In the genomic region with DNA sequence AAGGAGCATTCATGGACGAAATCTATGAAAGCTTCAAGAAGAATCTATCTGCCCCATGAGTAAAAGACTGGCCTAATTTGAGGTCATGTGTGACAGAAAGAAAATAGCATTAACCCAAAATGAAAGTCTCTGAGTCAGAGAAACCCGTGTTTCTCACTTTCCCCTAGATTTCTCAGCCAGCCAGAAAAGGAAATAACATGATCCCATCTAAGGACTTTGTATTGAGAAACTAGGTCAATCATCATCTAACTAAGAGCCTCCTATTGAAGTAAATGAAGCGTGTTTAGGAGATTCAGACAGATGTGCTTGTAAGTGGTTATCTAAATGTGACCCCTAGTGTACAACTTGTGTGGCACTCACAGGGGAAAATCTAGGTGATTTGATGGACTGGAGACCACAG, we compare ENCODE assay signal across 11 cellular contexts.
DNase-seq lines count a peak whose midpoint lies in the region; ATAC-seq and TF ChIP-seq lines count a peak whose summit lies in the region.
"Had no signal": no experiment of that assay in that cellular context is flagged by ENCODE, and none has a peak within 500 bp of the region (broad histone marks: within the 10 kb centered on the region; RNA-seq: fewer than 3 reads in every experiment).

No MANE protein-coding gene starts in this region.

- H3K9me3 ChIP-seq in endodermal cell (ENCODE audit: control insufficient read depth, low read length) = no peaks in the 10 kb centered on the region

- TF ChIP-seq CTCF in natural killer cell (IDR thresholded peaks at IDR 0.05) (no peak), endodermal cell (conservative IDR thresholded peaks at IDR 0.05) (peak; percentile 22)

- ATAC-seq in natural killer cell (peak in 2 of 3 donors; percentile 26 to 44), HG03066 (IDR thresholded peaks at IDR 0.05; ENCODE audit: low read depth, unreplicated experiment) (peak; percentile 91)
- ATAC-seq in natural killer cell treated with Interleukin-12 subunit alpha and Interleukin-12 subunit beta and Interleukin-15 and Interleukin-18, amount 100 ng/mL, for 72 hours = no peak

- no peaks in the 10 kb centered on the region for H3K4me1 ChIP-seq in endodermal cell (ENCODE audit: control insufficient read depth, insufficient read depth, low read length)

- H3K27ac ChIP-seq in endodermal cell (ENCODE audit: low read depth, low read length) = no peak overlapping the region
- H3K27ac ChIP-seq: hepatocyte had no signal

- intact Hi-C loops in natural killer cell (cut with micrococcal nuclease) = no loop called here

- DNase-seq in natural killer cell (no peak), endodermal cell (no peak), NCI-H146 (lab: John Stamatoyannopoulos, UW) (no peak), erythroblast (lab: John Stamatoyannopoulos, UW) (no peak)
- DNase-seq in natural killer cell treated with Interleukin-12 subunit alpha and Interleukin-12 subunit beta and Interleukin-15 and Interleukin-18, amount 100 ng/mL, for 72 hours (ENCODE audit: low spot score) = no peak
- DNase-seq in NK-92 treated with Interleukin-12 subunit alpha and Interleukin-12 subunit beta, amount 100 ng/mL, for 24 hours (lab: John Stamatoyannopoulos, UW) = no peak
- DNase-seq in activated effector memory CD4-positive, alpha-beta T cell treated with anti-CD3 and anti-CD28 coated beads, Interleukin-2, amount 50 U/mL, for 16 hours = no peak
- DNase-seq: NCI-H1092, SIG-M5 had no signal

- H3K27ac Mint-ChIP-seq in natural killer cell = no peak overlapping the region
- H3K27ac Mint-ChIP-seq in natural killer cell treated with Interleukin-12 subunit alpha and Interleukin-12 subunit beta and Interleukin-15 and Interleukin-18, amount 100 ng/mL, for 72 hours = no peak overlapping the region
- no peak overlapping the region for H3K27ac Mint-ChIP-seq in endodermal cell

- H3K4me3 ChIP-seq in endodermal cell (ENCODE audit: low read length) = no peak overlapping the region
- H3K4me3 ChIP-seq: hepatocyte had no signal

- no peaks in the 10 kb centered on the region for H3K27me3 ChIP-seq in endodermal cell (ENCODE audit: control insufficient read depth, insufficient read depth, low read length, poor library complexity, severe bottlenecking)
- H3K27me3 ChIP-seq: hepatocyte had no signal

- H3K36me3 Mint-ChIP-seq in natural killer cell (no peaks in the 10 kb centered on the region), endodermal cell (ENCODE audit: low read depth) (peaks cover 1% of the 10 kb centered on the region)
- no peaks in the 10 kb centered on the region for H3K36me3 Mint-ChIP-seq in natural killer cell treated with Interleukin-12 subunit alpha and Interleukin-12 subunit beta and Interleukin-15 and Interleukin-18, amount 100 ng/mL, for 72 hours

- no peaks in the 10 kb centered on the region for H3K36me3 ChIP-seq in endodermal cell (ENCODE audit: control insufficient read depth, insufficient read depth, low read length)

- H3K4me1 Mint-ChIP-seq in natural killer cell = peaks cover 0 to 7% of the 10 kb centered on the region in 2 donors
- H3K4me1 Mint-ChIP-seq in natural killer cell treated with Interleukin-12 subunit alpha and Interleukin-12 subunit beta and Interleukin-15 and Interleukin-18, amount 100 ng/mL, for 72 hours (ENCODE audit: low read depth in 2 of 2) = peaks cover 0 to 5% of the 10 kb centered on the region in 2 donors
- H3K4me1 Mint-ChIP-seq in endodermal cell = peaks cover 3% of the 10 kb centered on the region

- WGBS in endodermal cell (ENCODE audit: insufficient coverage in 1 of 2, insufficient read length in 1 of 2), 2 experiments = 83 to 85% methylated on average over 3 of the region's 3 CpGs

- H3K4me3 Mint-ChIP-seq in natural killer cell (no peak overlapping the region), endodermal cell (no peak overlapping the region)
- no peak overlapping the region for H3K4me3 Mint-ChIP-seq in natural killer cell treated with Interleukin-12 subunit alpha and Interleukin-12 subunit beta and Interleukin-15 and Interleukin-18, amount 100 ng/mL, for 72 hours

- no peak overlapping the region for H3K9ac ChIP-seq in endodermal cell (ENCODE audit: extremely low read depth, low read length, poor library complexity, severe bottlenecking)

- peaks cover 0 to 3% of the 10 kb centered on the region in 2 donors for H3K27me3 Mint-ChIP-seq in natural killer cell (ENCODE audit: low read depth in 2 of 2)
- peaks cover 4 to 15% of the 10 kb centered on the region in 2 donors for H3K27me3 Mint-ChIP-seq in natural killer cell treated with Interleukin-12 subunit alpha and Interleukin-12 subunit beta and Interleukin-15 and Interleukin-18, amount 100 ng/mL, for 72 hours
- peaks cover 2% of the 10 kb centered on the region for H3K27me3 Mint-ChIP-seq in endodermal cell (ENCODE audit: insufficient read depth)

- TF ChIP-seq POLR2A in erythroblast (IDR thresholded peaks at IDR 0.05; ENCODE audit: low read length) = no peak

- H3K9me3 Mint-ChIP-seq in natural killer cell (peaks cover 0 to 2% of the 10 kb centered on the region in 2 donors), endodermal cell (peaks cover 7% of the 10 kb centered on the region)
- H3K9me3 Mint-ChIP-seq in natural killer cell treated with Interleukin-12 subunit alpha and Interleukin-12 subunit beta and Interleukin-15 and Interleukin-18, amount 100 ng/mL, for 72 hours = peaks cover under 1% of the 10 kb centered on the region

Comparison
In these comparisons a context has a peak if more than half of its experiments do, and no peak if none do; other contexts are left out.
1. ATAC-seq: peak in natural killer cell (2 of 3) and HG03066 (single experiment); none in natural killer cell treated with Interleukin-12 subunit alpha and Interleukin-12 subunit beta and Interleukin-15 and Interleukin-18, amount 100 ng/mL, for 72 hours (0 of 2).